In genomic region chr1:230832466-230832865, GRCh38 we compare ENCODE assay signal across 23 cellular contexts. TPM values are rescaled to one million over a fixed set of nuclear protein-coding genes. Genes with fewer than 3 reads are reported as not detected.
DNase-seq lines count a peak whose midpoint lies in the region; ATAC-seq and TF ChIP-seq lines count a peak whose summit lies in the region.
"Had no signal": no experiment of that assay in that cellular context is flagged by ENCODE, and none has a peak within 500 bp of the region (broad histone marks: within the 10 kb centered on the region; RNA-seq: fewer than 3 reads in every experiment).

No MANE protein-coding gene starts in this region.

- H3K9me3 ChIP-seq in MG63, result no peaks in the 10 kb centered on the region; the same call in 1 of the 2 replicates
- H3K9me3 ChIP-seq in endodermal cell (ENCODE audit: control insufficient read depth, low read length), result no peaks in the 10 kb centered on the region
- H3K9me3 ChIP-seq in uterus, result no peaks in the 10 kb centered on the region
- H3K9me3 ChIP-seq: gastroesophageal sphincter, right lobe of liver had no signal

- H3K27me3 ChIP-seq in MG63 (no peaks in the 10 kb centered on the region), endodermal cell (ENCODE audit: control insufficient read depth, insufficient read depth, low read length, poor library complexity, severe bottlenecking) (no peaks in the 10 kb centered on the region), uterus (no peaks in the 10 kb centered on the region)
- H3K27me3 ChIP-seq: gastroesophageal sphincter, right lobe of liver had no signal

- no peak overlapping the region for H3K27ac Mint-ChIP-seq in endodermal cell
- H3K27ac Mint-ChIP-seq in nephron, result peak overlapping the region in 2 of 3 experiments; percentile 77 to 89
- H3K27ac Mint-ChIP-seq: activated CD4-positive, alpha-beta T cell treated with anti-CD3 and anti-CD28 coated beads, Interleukin-2, amount 10 ng/mL, durations not matched to agents 24 days and 14 days; GM23338; nephron progenitor cell; stimulated activated naive CD8-positive, alpha-beta T cell treated with anti-CD3 and anti-CD28 coated beads, Interleukin-15, Interleukin-2, amounts not matched to agents 100 ng/mL and 50 ng/mL, for 24 hours had no signal

- H3K36me3 Mint-ChIP-seq in endodermal cell (ENCODE audit: low read depth) (peaks cover 1% of the 10 kb centered on the region), nephron (ENCODE audit: low read depth) (peaks cover 31% of the 10 kb centered on the region)

- 96 to 100% methylated on average over 1 to 2 of the region's 2 CpGs for WGBS in endodermal cell (ENCODE audit: insufficient coverage in 1 of 2, insufficient read length in 1 of 2), 2 experiments

- no peaks in the 10 kb centered on the region for H3K36me3 ChIP-seq in MG63
- peaks cover under 1% of the 10 kb centered on the region for H3K36me3 ChIP-seq in endodermal cell (ENCODE audit: control insufficient read depth, insufficient read depth, low read length)
- H3K36me3 ChIP-seq in uterus, result no peaks in the 10 kb centered on the region
- H3K36me3 ChIP-seq: right lobe of liver had no signal

- no peak overlapping the region for H3K4me3 ChIP-seq in MG63
- H3K4me3 ChIP-seq in endodermal cell (ENCODE audit: low read length), result no peak overlapping the region
- no peak overlapping the region for H3K4me3 ChIP-seq in uterus
- H3K4me3 ChIP-seq: gastroesophageal sphincter, GM23338, right lobe of liver had no signal

- no peak overlapping the region for H3K9ac ChIP-seq in endodermal cell (ENCODE audit: extremely low read depth, low read length, poor library complexity, severe bottlenecking)
- H3K9ac ChIP-seq: parathyroid adenoma had no signal

- DNase-seq in EH (ENCODE audit: low read depth) (peak; percentile 51), MG63 (peak; percentile 45), endodermal cell (peak; percentile 16), uterus (no peak)
- DNase-seq in stimulated activated CD4-positive, alpha-beta T cell treated with anti-CD3 and anti-CD28 coated beads, Interleukin-15, amount 100 ng/mL, for 24 hours, result no peak
- DNase-seq: activated CD4-positive, alpha-beta T cell treated with anti-CD3 and anti-CD28 coated beads, Interleukin-2, amount 10 ng/mL, durations not matched to agents 24 days and 14 days; activated naive CD4-positive, alpha-beta T cell treated with anti-CD3 and anti-CD28 coated beads, Interleukin-2, amount 50 U/mL, for 16 hours; anterior cingulate cortex; caudate nucleus; Kasumi-1; NCI-H1092 treated with DMSO at 0.1 percent for 48 hours; NCI-H1930; NCI-H526 treated with DMSO at 0.1 percent for 48 hours; nephron progenitor cell; right lobe of liver had no signal

- TF ChIP-seq CTCF in endodermal cell (conservative IDR thresholded peaks at IDR 0.05), result no peak
- no peak for TF ChIP-seq CTCF in nephron (IDR thresholded peaks at IDR 0.05; ENCODE audit: unreplicated experiment in 3 of 3)
- TF ChIP-seq CTCF in uterus (IDR thresholded peaks at IDR 0.05), result no peak

- H3K27me3 Mint-ChIP-seq in endodermal cell (ENCODE audit: insufficient read depth) (no peaks in the 10 kb centered on the region), nephron (ENCODE audit: low read depth) (no peaks in the 10 kb centered on the region)

- no peak for TF ChIP-seq POLR2A in uterus (IDR thresholded peaks at IDR 0.05)

- H3K4me1 Mint-ChIP-seq in endodermal cell (no peaks in the 10 kb centered on the region), nephron (peaks cover 60% of the 10 kb centered on the region)
- H3K4me1 Mint-ChIP-seq: activated CD4-positive, alpha-beta T cell treated with anti-CD3 and anti-CD28 coated beads, Interleukin-2, amount 10 ng/mL, durations not matched to agents 24 days and 14 days; GM23338 had no signal

- intact Hi-C loops in uterus (cut with DNase I; ENCODE audit: low total_unique reads), result no loop called here

- no peak overlapping the region for H3K27ac ChIP-seq in endodermal cell (ENCODE audit: low read depth, low read length)
- H3K27ac ChIP-seq in uterus, result no peak overlapping the region
- H3K27ac ChIP-seq: gastroesophageal sphincter, parathyroid adenoma, right lobe of liver, VCaP had no signal

- no peaks in the 10 kb centered on the region for H3K9me3 Mint-ChIP-seq in endodermal cell
- H3K9me3 Mint-ChIP-seq in nephron, result peaks cover 18% of the 10 kb centered on the region
- H3K9me3 Mint-ChIP-seq: activated CD4-positive, alpha-beta T cell treated with anti-CD3 and anti-CD28 coated beads, Interleukin-2, amount 10 ng/mL, durations not matched to agents 24 days and 14 days; GM23338 had no signal

- ATAC-seq in GM18907 (IDR thresholded peaks at IDR 0.05; ENCODE audit: unreplicated experiment), result no peak
- no peak for ATAC-seq in HG02973 (IDR thresholded peaks at IDR 0.05; ENCODE audit: unreplicated experiment)
- ATAC-seq: gastroesophageal sphincter, GM23338, right lobe of liver had no signal

- H3K4me3 Mint-ChIP-seq in endodermal cell (no peak overlapping the region), nephron (no peak overlapping the region)
- H3K4me3 Mint-ChIP-seq: activated CD4-positive, alpha-beta T cell treated with anti-CD3 and anti-CD28 coated beads, Interleukin-2, amount 10 ng/mL, durations not matched to agents 24 days and 14 days; GM23338; nephron progenitor cell; stimulated activated naive CD8-positive, alpha-beta T cell treated with anti-CD3 and anti-CD28 coated beads, Interleukin-15, Interleukin-2, amounts not matched to agents 100 ng/mL and 50 ng/mL, for 24 hours had no signal

- H3K4me1 ChIP-seq in endodermal cell (ENCODE audit: control insufficient read depth, insufficient read depth, low read length) (no peaks in the 10 kb centered on the region), uterus (peaks cover 0 to 5% of the 10 kb centered on the region in 2 donors)
- H3K4me1 ChIP-seq: parathyroid adenoma, right lobe of liver had no signal

RNA-seq across cellular contexts. Expression of gene C1orf198, which starts 35.9 kb away (rescaled TPM):
- total RNA-seq in MG63 (2014; rRNA removed; shearing (Covaris generic); ENCODE audit: low replicate concordance), result 39.5 and 47.1 TPM in 2 replicates
- total RNA-seq in endodermal cell (10 to 100 TPM; 37.5 to 44.8 TPM), uterus (10 to 100 TPM; 41.0 to 80.0 (median 60.8) TPM)
- polyA plus RNA-seq in endodermal cell (2013, experiment 1 of 2), result 61.8 TPM
- polyA plus RNA-seq in endodermal cell (2013, experiment 2 of 2), result 58.9 TPM

Comparison
In these comparisons a context has a peak if more than half of its experiments do, and no peak if none do; other contexts are left out.
1. DNase-seq: peak in EH (single experiment), MG63 (single experiment) and endodermal cell (single experiment); none in uterus (0 of 2) and stimulated activated CD4-positive, alpha-beta T cell treated with anti-CD3 and anti-CD28 coated beads, Interleukin-15, amount 100 ng/mL, for 24 hours (single experiment).